ENCODE assay signal across 11 cellular contexts in genomic region chr3:4426261-4426781, GRCh38. TPM values are rescaled to one million over a fixed set of nuclear protein-coding genes. Genes with fewer than 3 reads are reported as not detected.
DNase-seq lines count a peak whose midpoint lies in the region; ATAC-seq, FAIRE-seq and TF ChIP-seq lines count a peak whose summit lies in the region.
"Had no signal": no experiment of that assay in that cellular context is flagged by ENCODE, and none has a peak within 500 bp of the region (broad histone marks: within the 10 kb centered on the region; RNA-seq: fewer than 3 reads in every experiment).

No MANE protein-coding gene starts in this region.

- H3K27ac ChIP-seq in SK-N-MC = no peak overlapping the region
- no peak overlapping the region for H3K27ac ChIP-seq in kidney (ENCODE audit: low read depth in 2 of 2, low read length in 2 of 2)
- H3K27ac ChIP-seq: thyroid gland, WERI-Rb-1 had no signal

- no peak for TF ChIP-seq CTCF in kidney (IDR thresholded peaks at IDR 0.05; ENCODE audit: borderline replicate concordance, extremely low read depth, insufficient read depth)

- no peak overlapping the region for H3K9ac ChIP-seq in SK-N-MC (ENCODE audit: insufficient read length)
- H3K9ac ChIP-seq in kidney (ENCODE audit: low read length in 2 of 2) = no peak overlapping the region

- intact Hi-C loops in kidney (cut with DNase I) = no loop called here

- DNase-seq in activated naive CD4-positive, alpha-beta T cell treated with anti-CD3 and anti-CD28 coated beads, Interleukin-2, amount 50 U/mL, for 16 hours = no peak
- DNase-seq in SK-N-MC (ENCODE audit: low read depth, low spot score) (no peak), fibroblast of peridontal ligament (ENCODE audit: extremely low read depth) (peak; percentile 54), kidney (no peak)
- no peak for DNase-seq in stimulated activated naive B cell treated with anti-CD40 and anti-IgM and Interleukin-4, amounts not matched to agents 10 μg/mL and 1 μg/mL and 100 μg/mL, for 72 hours
- DNase-seq: cortex of kidney, thyroid gland, WERI-Rb-1 had no signal

- no peaks in the 10 kb centered on the region for H3K27me3 Mint-ChIP-seq in activated naive CD4-positive, alpha-beta T cell treated with anti-CD3 and anti-CD28 coated beads, Interleukin-2, amount 50 U/mL, for 24 hours
- no peaks in the 10 kb centered on the region for H3K27me3 Mint-ChIP-seq in stimulated activated naive B cell treated with anti-CD40 and anti-IgM and Interleukin-4, amounts not matched to agents 10 μg/mL and 1 μg/mL and 100 μg/mL, for 72 hours

- H3K27ac Mint-ChIP-seq in activated naive CD4-positive, alpha-beta T cell treated with anti-CD3 and anti-CD28 coated beads, Interleukin-2, amount 50 U/mL, for 24 hours = peak overlapping the region; percentile 91
- peak overlapping the region; percentile 71 for H3K27ac Mint-ChIP-seq in stimulated activated naive B cell treated with anti-CD40 and anti-IgM and Interleukin-4, amounts not matched to agents 10 μg/mL and 1 μg/mL and 100 μg/mL, for 72 hours

- H3K4me3 Mint-ChIP-seq in activated naive CD4-positive, alpha-beta T cell treated with anti-CD3 and anti-CD28 coated beads, Interleukin-2, amount 50 U/mL, for 24 hours = peak overlapping the region; percentile 42
- peak overlapping the region in 1 of 2 donors; percentile 14 for H3K4me3 Mint-ChIP-seq in stimulated activated naive B cell treated with anti-CD40 and anti-IgM and Interleukin-4, amounts not matched to agents 10 μg/mL and 1 μg/mL and 100 μg/mL, for 72 hours

- FAIRE-seq in kidney (lab: Jason Lieb, UNC) = no peak

- peaks cover 3% of the 10 kb centered on the region in 2 donors for H3K4me1 ChIP-seq in kidney (ENCODE audit: control insufficient read depth in 1 of 2, insufficient read depth in 1 of 2, low read depth in 1 of 2, low read length in 2 of 2)

- H3K36me3 Mint-ChIP-seq in activated naive CD4-positive, alpha-beta T cell treated with anti-CD3 and anti-CD28 coated beads, Interleukin-2, amount 50 U/mL, for 24 hours = peaks cover 14% of the 10 kb centered on the region
- H3K36me3 Mint-ChIP-seq in stimulated activated naive B cell treated with anti-CD40 and anti-IgM and Interleukin-4, amounts not matched to agents 10 μg/mL and 1 μg/mL and 100 μg/mL, for 72 hours = peaks cover 18 to 31% of the 10 kb centered on the region in 2 donors

- ATAC-seq in stimulated activated naive B cell treated with anti-CD40 and anti-IgM and Interleukin-4, amounts not matched to agents 10 μg/mL and 1 μg/mL and 100 μg/mL, for 72 hours (replicated peaks) = peak in 1 of 2 donors; percentile 5
- ATAC-seq in HG03108 (IDR thresholded peaks at IDR 0.05; ENCODE audit: unreplicated experiment) (no peak), HG03097 (IDR thresholded peaks at IDR 0.05; ENCODE audit: low FRiP score, unreplicated experiment) (no peak)

- H3K36me3 ChIP-seq in SK-N-MC (ENCODE audit: insufficient read depth, low read length) (no peaks in the 10 kb centered on the region), kidney (ENCODE audit: control insufficient read depth in 1 of 2, insufficient read depth in 2 of 2, low read length in 2 of 2) (no peaks in the 10 kb centered on the region)
- H3K36me3 ChIP-seq: thyroid gland, WERI-Rb-1 had no signal

- H3K4me3 ChIP-seq in SK-N-MC = 0 out of 2 replicates have a peak overlapping the region, but pooled peaks have one; percentile 9
- no peak overlapping the region for H3K4me3 ChIP-seq in kidney (ENCODE audit: low read length in 2 of 2)
- H3K4me3 ChIP-seq: thyroid gland had no signal

- H3K9me3 Mint-ChIP-seq in activated naive CD4-positive, alpha-beta T cell treated with anti-CD3 and anti-CD28 coated beads, Interleukin-2, amount 50 U/mL, for 24 hours = no peaks in the 10 kb centered on the region
- H3K9me3 Mint-ChIP-seq in stimulated activated naive B cell treated with anti-CD40 and anti-IgM and Interleukin-4, amounts not matched to agents 10 μg/mL and 1 μg/mL and 100 μg/mL, for 72 hours = peaks cover 5 to 7% of the 10 kb centered on the region in 2 donors

- H3K4me1 Mint-ChIP-seq in activated naive CD4-positive, alpha-beta T cell treated with anti-CD3 and anti-CD28 coated beads, Interleukin-2, amount 50 U/mL, for 24 hours = peaks cover 37% of the 10 kb centered on the region
- H3K4me1 Mint-ChIP-seq in stimulated activated naive B cell treated with anti-CD40 and anti-IgM and Interleukin-4, amounts not matched to agents 10 μg/mL and 1 μg/mL and 100 μg/mL, for 72 hours = peaks cover 24 to 43% of the 10 kb centered on the region in 2 donors

- H3K9me3 ChIP-seq in SK-N-MC (ENCODE audit: low read depth, low read length) (no peaks in the 10 kb centered on the region), kidney (ENCODE audit: control insufficient read depth in 1 of 2, low read length in 2 of 2) (no peaks in the 10 kb centered on the region)
- H3K9me3 ChIP-seq: thyroid gland had no signal

RNA-seq across cellular contexts. Expression of gene SUMF1, which starts 40.7 kb away (rescaled TPM):
- total RNA-seq in kidney = 50.1 TPM
- 50.6 TPM for polyA plus RNA-seq in kidney (ENCODE audit: insufficient read depth, low read depth, low replicate concordance)
